ENCODE assay signal across 28 cellular contexts in genomic region chr20:48302149-48302548, GRCh38.
A peak's percentile ranks its signal among the peaks of the same experiment; 100 is the strongest.
DNase-seq lines count a peak whose midpoint lies in the region; ATAC-seq, FAIRE-seq and TF ChIP-seq lines count a peak whose summit lies in the region.
"Had no signal": no experiment of that assay in that cellular context is flagged by ENCODE, and none has a peak within 500 bp of the region (broad histone marks: within the 10 kb centered on the region; RNA-seq: fewer than 3 reads in every experiment).

No MANE protein-coding gene starts in this region.

- in situ Hi-C loops in GM13977 (cut with MboI; ENCODE audit: low pct_unique_long_range_greater_than_20kb, low sequenced_read_pairs, unreplicated experiment) = no loop called here

- DNase-seq in Caco-2 = no peak
- DNase-seq in astrocyte (ENCODE audit: low read depth) = no peak
- DNase-seq in hepatocyte (ENCODE audit: low spot score) = no peak
- DNase-seq in GM13977 (ENCODE audit: low spot score) = no peak
- DNase-seq in NCI-H1105 treated with DMSO at 0.1 percent for 48 hours (lab: John Stamatoyannopoulos, UW) = no peak
- DNase-seq: 8988T; ACHN; BE2C; C1 segment of cervical spinal cord; Calu3; CD4-positive, alpha-beta memory T cell; CD4-positive, CD25-positive, alpha-beta regulatory T cell; CD8-positive, alpha-beta memory T cell; COR-L47; DMS153; DMS53; DMS79; DND-41; EL; GDM1 had no signal

- no peaks in the 10 kb centered on the region for H3K79me2 ChIP-seq in astrocyte (ENCODE audit: insufficient read depth, low read length)
- no peaks in the 10 kb centered on the region for H3K79me2 ChIP-seq in hepatocyte

- no peak overlapping the region for H2AFZ ChIP-seq in astrocyte (ENCODE audit: low read depth, low read length)
- H2AFZ ChIP-seq in hepatocyte = no peak overlapping the region

- CTCF ChIA-PET in Caco-2 (lab: Charles Lee) = no interaction called here

- H3K27ac ChIP-seq in astrocyte (ENCODE audit: low read depth, low read length) (no peak overlapping the region), hepatocyte (peak overlapping the region; percentile 49)
- H3K27ac ChIP-seq: BLaER1 had no signal

- H3K27ac Mint-ChIP-seq in Caco-2 (ENCODE audit: unreplicated experiment) (peak overlapping the region; percentile 7), astrocyte (ENCODE audit: unreplicated experiment) (peak overlapping the region; percentile 66)
- H3K27ac Mint-ChIP-seq: CD4-positive, alpha-beta memory T cell; CD4-positive, CD25-positive, alpha-beta regulatory T cell; CD8-positive, alpha-beta memory T cell had no signal

- no peak overlapping the region for H3K4me3 Mint-ChIP-seq in Caco-2 (ENCODE audit: unreplicated experiment)
- no peak overlapping the region for H3K4me3 Mint-ChIP-seq in astrocyte (ENCODE audit: unreplicated experiment)
- H3K4me3 Mint-ChIP-seq: CD14-positive monocyte; CD4-positive, alpha-beta memory T cell; CD4-positive, CD25-positive, alpha-beta regulatory T cell; CD8-positive, alpha-beta memory T cell had no signal

- no peak for ATAC-seq in GM21381 (IDR thresholded peaks at IDR 0.05; ENCODE audit: unreplicated experiment)
- ATAC-seq: GM12878 had no signal

- H4K20me1 ChIP-seq in astrocyte (ENCODE audit: insufficient read depth, low read length) (no peaks in the 10 kb centered on the region), hepatocyte (ENCODE audit: insufficient read depth, poor library complexity, severe bottlenecking) (no peaks in the 10 kb centered on the region)
- H4K20me1 ChIP-seq: BLaER1 had no signal

- H3K9me3 ChIP-seq in Caco-2 (no peaks in the 10 kb centered on the region), astrocyte (ENCODE audit: insufficient read depth, low read depth, low read length) (peaks cover 3% of the 10 kb centered on the region), hepatocyte (ENCODE audit: low read depth) (no peaks in the 10 kb centered on the region)

- FAIRE-seq in astrocyte (lab: Jason Lieb, UNC) = no peak
- FAIRE-seq: A204.1, D721Med, GM12878, GM12892, GM19239 had no signal

- peaks cover 19% of the 10 kb centered on the region for H3K9me3 Mint-ChIP-seq in Caco-2 (ENCODE audit: unreplicated experiment)
- H3K9me3 Mint-ChIP-seq in astrocyte (ENCODE audit: unreplicated experiment) = peaks cover 2% of the 10 kb centered on the region
- H3K9me3 Mint-ChIP-seq: CD4-positive, alpha-beta memory T cell; CD8-positive, alpha-beta memory T cell had no signal

- no peaks in the 10 kb centered on the region for H3K27me3 ChIP-seq in Caco-2 (replicated peaks; ENCODE audit: control insufficient read depth, insufficient read depth, low read length)
- H3K27me3 ChIP-seq in astrocyte (ENCODE audit: insufficient read depth, low read length) = peaks cover 13% of the 10 kb centered on the region
- H3K27me3 ChIP-seq in hepatocyte = no peaks in the 10 kb centered on the region
- H3K27me3 ChIP-seq: BE2C, BLaER1 had no signal

- H3K4me1 Mint-ChIP-seq in Caco-2 (ENCODE audit: low read depth, unreplicated experiment) (peaks cover 34% of the 10 kb centered on the region), astrocyte (ENCODE audit: low read depth, unreplicated experiment) (peaks cover 11% of the 10 kb centered on the region)
- H3K4me1 Mint-ChIP-seq: CD14-positive monocyte; CD4-positive, alpha-beta memory T cell; CD4-positive, CD25-positive, alpha-beta regulatory T cell; CD8-positive, alpha-beta memory T cell had no signal

- no peak overlapping the region for H3K4me3 ChIP-seq in Caco-2 (ENCODE audit: low read depth, low read length)
- H3K4me3 ChIP-seq in astrocyte (ENCODE audit: insufficient read depth, low read depth, low read length) = no peak overlapping the region
- H3K4me3 ChIP-seq in hepatocyte = no peak overlapping the region
- H3K4me3 ChIP-seq: BLaER1, GM12878 had no signal

- no TSS peak for BruUV-seq in Caco-2 (replicated peaks; lab: Mats Ljungman, UMichigan)

- H3K9ac ChIP-seq in astrocyte (ENCODE audit: low read length) = no peak overlapping the region
- H3K9ac ChIP-seq: BLaER1 had no signal

- POLR2A ChIA-PET in Caco-2 (lab: Charles Lee) = no interaction called here

- H3K27me3 Mint-ChIP-seq in Caco-2 (ENCODE audit: insufficient read depth, unreplicated experiment) (no peaks in the 10 kb centered on the region), astrocyte (ENCODE audit: low read depth, unreplicated experiment) (peaks cover 21% of the 10 kb centered on the region)

- H3K36me3 ChIP-seq in Caco-2 (ENCODE audit: control insufficient read depth, insufficient read depth, low read length) (no peaks in the 10 kb centered on the region), astrocyte (ENCODE audit: insufficient read depth, low read length) (no peaks in the 10 kb centered on the region), hepatocyte (replicated peaks; ENCODE audit: insufficient read depth, low read depth) (no peaks in the 10 kb centered on the region)
- H3K36me3 ChIP-seq: BE2C, BLaER1 had no signal

- H3K4me2 ChIP-seq in astrocyte (ENCODE audit: low read length) = no peak overlapping the region
- no peak overlapping the region for H3K4me2 ChIP-seq in hepatocyte
- H3K4me2 ChIP-seq: BLaER1 had no signal

- intact Hi-C loops in Caco-2 (cut with micrococcal nuclease; ENCODE audit: unreplicated experiment) = no loop called here

- H3K4me1 ChIP-seq in Caco-2 (peaks cover 19% of the 10 kb centered on the region), astrocyte (ENCODE audit: insufficient read depth, low read length) (peaks cover 9% of the 10 kb centered on the region), hepatocyte (ENCODE audit: insufficient read depth) (peaks cover 6% of the 10 kb centered on the region)
- H3K4me1 ChIP-seq: BLaER1 had no signal

- TF ChIP-seq CTCF in Caco-2 (IDR thresholded peaks at IDR 0.05; ENCODE audit: insufficient read depth in 1 of 2, low read depth in 1 of 2, low read length in 1 of 2, severe bottlenecking in 1 of 2, unreplicated experiment in 1 of 2) (no peak), astrocyte (IDR thresholded peaks at IDR 0.05; ENCODE audit: insufficient read depth, low read depth, low read length) (no peak), hepatocyte (IDR thresholded peaks at IDR 0.05; ENCODE audit: poor library complexity) (no peak), GM13977 (IDR thresholded peaks at IDR 0.05; ENCODE audit: extremely low read depth, insufficient read depth, missing control alignments) (no peak)

- H3K9me2 ChIP-seq in hepatocyte (replicated peaks; ENCODE audit: insufficient read depth) = no peaks in the 10 kb centered on the region

- H3K36me3 Mint-ChIP-seq in Caco-2 (ENCODE audit: insufficient read depth, unreplicated experiment) (no peaks in the 10 kb centered on the region), astrocyte (ENCODE audit: low read depth, unreplicated experiment) (no peaks in the 10 kb centered on the region)
- H3K36me3 Mint-ChIP-seq: CD14-positive monocyte; CD4-positive, alpha-beta memory T cell; CD4-positive, CD25-positive, alpha-beta regulatory T cell; CD8-positive, alpha-beta memory T cell had no signal
